Comparison of ENCODE assay signal across 18 cellular contexts in the genomic region with DNA sequence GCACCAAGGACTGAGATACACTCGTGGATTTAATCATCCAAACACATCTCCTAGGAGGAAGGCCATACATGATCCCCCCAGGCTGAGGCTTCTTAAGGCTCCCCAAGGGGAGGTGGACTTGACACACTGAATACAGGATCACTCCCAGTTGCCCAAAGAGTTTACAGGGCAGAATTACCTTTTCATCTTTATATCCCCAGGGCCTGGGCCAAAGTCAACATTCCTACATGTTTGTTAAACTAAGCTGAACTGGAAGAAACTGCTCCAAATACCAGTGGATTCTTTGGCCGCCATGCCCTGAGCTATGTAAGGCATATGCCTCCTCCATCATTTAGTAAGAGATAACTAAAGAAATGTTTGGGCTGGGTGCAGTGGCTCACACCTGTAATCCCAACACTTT. TPM values are rescaled to one million over a fixed set of nuclear protein-coding genes. Genes with fewer than 3 reads are reported as not detected.
A peak's percentile ranks its signal among the peaks of the same experiment; 100 is the strongest.
DNase-seq lines count a peak whose midpoint lies in the region; ATAC-seq and TF ChIP-seq lines count a peak whose summit lies in the region.
"Had no signal": no experiment of that assay in that cellular context is flagged by ENCODE, and none has a peak within 500 bp of the region (broad histone marks: within the 10 kb centered on the region; RNA-seq: fewer than 3 reads in every experiment).

No MANE protein-coding gene starts in this region.

- intact Hi-C loops in CD14-positive monocyte (cut with micrococcal nuclease), result no loop called here
- intact Hi-C loops in activated CD8-positive, alpha-beta T cell treated with anti-CD3 and anti-CD28 coated beads for 36 hours (cut with micrococcal nuclease), result no loop called here

- H3K36me3 Mint-ChIP-seq in CD14-positive monocyte, result peaks cover 3 to 4% of the 10 kb centered on the region in 2 donors
- H3K36me3 Mint-ChIP-seq in activated CD8-positive, alpha-beta T cell treated with anti-CD3 and anti-CD28 coated beads for 36 hours (ENCODE audit: low read depth), result peaks cover 7% of the 10 kb centered on the region
- no peaks in the 10 kb centered on the region for H3K36me3 Mint-ChIP-seq in mesothelial cell of epicardium
- no peaks in the 10 kb centered on the region for H3K36me3 Mint-ChIP-seq in chondrocyte (ENCODE audit: low read depth)

- no peak for DNase-seq in CD14-positive monocyte (ENCODE audit: low spot score)
- peak; percentile 61 for DNase-seq in ELF-1 (ENCODE audit: low read depth, low spot score)
- DNase-seq in activated CD8-positive, alpha-beta T cell treated with anti-CD3 and anti-CD28 coated beads for 36 hours, result no peak
- DNase-seq in mesothelial cell of epicardium (ENCODE audit: low spot score in 2 of 2, unreplicated experiment in 2 of 2), result no peak
- no peak for DNase-seq in medulla oblongata (ENCODE audit: extremely low spot score)
- DNase-seq in chondrocyte (ENCODE audit: low spot score), result no peak
- DNase-seq: brain microvascular endothelial cell; dermis blood vessel endothelial cell; DMS153; erythroblast; HCEC 1CT; left lung; NCI-H146; NCI-H226; NK-92 treated with Interleukin-12 subunit alpha and Interleukin-12 subunit beta, amount 100 ng/mL, for 24 hours; stimulated activated CD4-positive, alpha-beta T cell treated with anti-CD3 and anti-CD28 coated beads, Interleukin-4, amount 100 ng/mL, for 1 hour had no signal

- H3K4me3 Mint-ChIP-seq in CD14-positive monocyte, result no peak overlapping the region
- no peak overlapping the region for H3K4me3 Mint-ChIP-seq in activated CD8-positive, alpha-beta T cell treated with anti-CD3 and anti-CD28 coated beads for 36 hours
- H3K4me3 Mint-ChIP-seq in mesothelial cell of epicardium, result no peak overlapping the region
- H3K4me3 Mint-ChIP-seq in chondrocyte (ENCODE audit: unreplicated experiment), result no peak overlapping the region

- H3K27ac Mint-ChIP-seq in CD14-positive monocyte (peak overlapping the region in 6 of 7 donors; percentile 80 to 94 (median 86)), mesothelial cell of epicardium (peak overlapping the region; percentile 73), chondrocyte (ENCODE audit: unreplicated experiment) (no peak overlapping the region)
- peak overlapping the region; percentile 39 for H3K27ac Mint-ChIP-seq in activated CD8-positive, alpha-beta T cell treated with anti-CD3 and anti-CD28 coated beads for 36 hours

- POLR2A ChIA-PET in activated CD8-positive, alpha-beta T cell treated with anti-CD3 and anti-CD28 coated beads for 36 hours (lab: Charles Lee), result no interaction called here

- H3K9me3 Mint-ChIP-seq in CD14-positive monocyte (peaks cover 0 to 5% (median 0%) of the 10 kb centered on the region in 7 donors), mesothelial cell of epicardium (peaks cover 4% of the 10 kb centered on the region), chondrocyte (ENCODE audit: low read depth) (no peaks in the 10 kb centered on the region)
- peaks cover 6% of the 10 kb centered on the region for H3K9me3 Mint-ChIP-seq in activated CD8-positive, alpha-beta T cell treated with anti-CD3 and anti-CD28 coated beads for 36 hours

- no peak for ATAC-seq in activated CD8-positive, alpha-beta T cell treated with anti-CD3 and anti-CD28 coated beads for 36 hours
- no peak for ATAC-seq in GM21423 (IDR thresholded peaks at IDR 0.05; ENCODE audit: unreplicated experiment)
- ATAC-seq: gastroesophageal sphincter, left lung had no signal

- CTCF ChIA-PET in activated CD8-positive, alpha-beta T cell treated with anti-CD3 and anti-CD28 coated beads for 36 hours (lab: Charles Lee), result interaction anchor here (0.7 to 3.9 kb wide), 3 partner anchors 12 to 72 kb away, joined by 3 to 12 read pairs (median 3); no protein-coding TSS in a partner anchor

- H3K27me3 Mint-ChIP-seq in CD14-positive monocyte (ENCODE audit: low read depth in 3 of 3) (peaks cover 0 to 1% (median 0%) of the 10 kb centered on the region in 3 donors), mesothelial cell of epicardium (ENCODE audit: low read depth) (no peaks in the 10 kb centered on the region), chondrocyte (ENCODE audit: low read depth) (no peaks in the 10 kb centered on the region)
- H3K27me3 Mint-ChIP-seq in activated CD8-positive, alpha-beta T cell treated with anti-CD3 and anti-CD28 coated beads for 36 hours, result no peaks in the 10 kb centered on the region

- no peak for TF ChIP-seq CTCF in CD14-positive monocyte (IDR thresholded peaks at IDR 0.05)
- TF ChIP-seq CTCF in activated CD8-positive, alpha-beta T cell treated with anti-CD3 and anti-CD28 coated beads for 36 hours (IDR thresholded peaks at IDR 0.05), result no peak
- no peak for TF ChIP-seq CTCF in mesothelial cell of epicardium (IDR thresholded peaks at IDR 0.05; ENCODE audit: unreplicated experiment)
- no peak for TF ChIP-seq CTCF in chondrocyte (IDR thresholded peaks at IDR 0.05)

- H3K4me1 Mint-ChIP-seq in CD14-positive monocyte (peaks cover 45% of the 10 kb centered on the region), mesothelial cell of epicardium (peaks cover 34% of the 10 kb centered on the region), chondrocyte (ENCODE audit: low read depth) (peaks cover 14% of the 10 kb centered on the region)
- H3K4me1 Mint-ChIP-seq in activated CD8-positive, alpha-beta T cell treated with anti-CD3 and anti-CD28 coated beads for 36 hours (ENCODE audit: low read depth), result peaks cover 79% of the 10 kb centered on the region

RNA-seq across cellular contexts. Expression of a gene that starts 22.2 kb away (rescaled TPM):
- 100 to 1,000 TPM; 306 to 307 TPM for polyA plus RNA-seq in CD14-positive monocyte
- total RNA-seq in activated CD8-positive, alpha-beta T cell treated with anti-CD3 and anti-CD28 coated beads for 36 hours, result 10 to 100 TPM; 55.8 to 60.0 TPM
- 18.5 to 20.3 TPM (median 19.5 TPM) in 3 replicates for total RNA-seq in mesothelial cell of epicardium
- total RNA-seq in chondrocyte, result 9.0 to 9.3 TPM (median 9.1 TPM) in 3 replicates

RNA-seq across cellular contexts. Expression of a gene that starts 39.2 kb away (rescaled TPM):
- 10 to 100 TPM; 34.3 to 77.7 TPM for polyA plus RNA-seq in CD14-positive monocyte
- total RNA-seq in activated CD8-positive, alpha-beta T cell treated with anti-CD3 and anti-CD28 coated beads for 36 hours, result 10 to 100 TPM; 65.7 to 70.3 TPM
- total RNA-seq in mesothelial cell of epicardium, result 28.2 to 30.9 TPM (median 30.6 TPM) in 3 replicates
- 0.31 to 0.67 TPM (median 0.62 TPM) in 3 replicates for total RNA-seq in chondrocyte

Comparison
In these comparisons a context has a peak if more than half of its experiments do, and no peak if none do; other contexts are left out.
1. RNA of a gene that starts 39.2 kb away (total RNA-seq): 65.7 to 70.3 TPM in activated CD8-positive, alpha-beta T cell treated with anti-CD3 and anti-CD28 coated beads for 36 hours and 28.2 to 30.9 TPM in mesothelial cell of epicardium; 0.31 to 0.67 TPM in chondrocyte; every median in the first group is over 10 times any median in the second.